1 cellular context compared by ENCODE assay signal in genomic region chr6:169751242-169752073, GRCh38.
A peak's percentile ranks its signal among the peaks of the same experiment; 100 is the strongest.
TF ChIP-seq lines count a peak whose summit lies in the region.

Gene DYNLT2 (minus strand): TSS chr6:169751572. CDS start chr6:169751458, 114 bp downstream.
Gene ERMARD (plus strand): TSS chr6:169751622. CDS start chr6:169751658, 36 bp downstream.

TF ChIP-seq in GM12878, 131 proteins besides CTCF, POLR2A, EP300 and RAD21 (continued from another document and continues in another):
- TF ChIP-seq ATF2 (IDR thresholded peaks at IDR 0.05; ENCODE audit: low read length) = no peak
- peak; percentile 99 for TF ChIP-seq CREM (IDR thresholded peaks at IDR 0.05; ENCODE audit: low read depth)
- 0 out of 2 replicates have a peak, but pooled peaks have one; percentile 88 for TF ChIP-seq RB1 (IDR thresholded peaks at IDR 0.05; ENCODE audit: borderline replicate concordance)
- TF ChIP-seq BMI1 (IDR thresholded peaks at IDR 0.05; ENCODE audit: borderline replicate concordance) = no peak
- no peak for TF ChIP-seq STAT3 (IDR thresholded peaks at IDR 0.05; ENCODE audit: low read depth, low read length)
- no peak for TF ChIP-seq CHD4 (IDR thresholded peaks at IDR 0.05)
- TF ChIP-seq CHD2 (IDR thresholded peaks at IDR 0.05; ENCODE audit: borderline replicate concordance, low read depth, low read length) = peak; percentile 92
- TF ChIP-seq ATF3 (IDR thresholded peaks at IDR 0.05; ENCODE audit: borderline replicate concordance, extremely low read depth, low read depth, low read length) = peak; percentile 84; the same call in 1 of the 2 replicates
- TF ChIP-seq PAX8 (IDR thresholded peaks at IDR 0.05) = no peak
- TF ChIP-seq POLR2AphosphoS5 (IDR thresholded peaks at IDR 0.05; ENCODE audit: low read length) = peak; percentile 89
- peak; percentile 3 to 86; a peak in 2 of 4 replicates for TF ChIP-seq BHLHE40 (IDR thresholded peaks at IDR 0.05; ENCODE audit: borderline replicate concordance in 1 of 2, low read depth in 2 of 2, low read length in 1 of 2)
- no peak for TF ChIP-seq SREBF2 (IDR thresholded peaks at IDR 0.05; ENCODE audit: low read length)
- peak; percentile 84 for TF ChIP-seq ZBTB40 (IDR thresholded peaks at IDR 0.05; ENCODE audit: borderline replicate concordance)
- TF ChIP-seq USF1 (IDR thresholded peaks at IDR 0.05; ENCODE audit: borderline replicate concordance, extremely low read length, insufficient read depth, low read depth, low read length) = no peak
- TF ChIP-seq NFYA (IDR thresholded peaks at IDR 0.05; ENCODE audit: borderline replicate concordance, low read depth, low read length) = no peak
- peak; percentile 35; the same call in 1 of the 2 replicates for TF ChIP-seq E2F4 (IDR thresholded peaks at IDR 0.05; ENCODE audit: low read depth, low read length)
- TF ChIP-seq EGR1 (IDR thresholded peaks at IDR 0.05; ENCODE audit: borderline replicate concordance in 1 of 2, low read depth in 2 of 2, low read length in 2 of 2) = peak in 1 of 2 experiments; percentile 80; a peak in 2 of 3 replicates
- TF ChIP-seq SPI1 (IDR thresholded peaks at IDR 0.05; ENCODE audit: borderline replicate concordance, insufficient read depth, low read depth, low read length) = peak; percentile 77; the same call in 1 of the 2 replicates
- no peak for TF ChIP-seq IRF4 (IDR thresholded peaks at IDR 0.05; ENCODE audit: low read depth, low read length)
- TF ChIP-seq IKZF1 (conservative IDR thresholded peaks at IDR 0.05) = peak; percentile 94
- TF ChIP-seq SKIL (IDR thresholded peaks at IDR 0.05; ENCODE audit: low read depth, poor library complexity, severe bottlenecking) = no peak
- peak; percentile 97 for TF ChIP-seq PML (IDR thresholded peaks at IDR 0.05; ENCODE audit: low read length)
- 0 out of 2 replicates have a peak, but pooled peaks have one; percentile 7 for TF ChIP-seq MEF2A (IDR thresholded peaks at IDR 0.05; ENCODE audit: insufficient read depth, low read depth, low read length)
- peak; percentile 65 for TF ChIP-seq SIX5 (IDR thresholded peaks at IDR 0.05; ENCODE audit: low read depth, low read length, severe bottlenecking)
- TF ChIP-seq MTA3 (IDR thresholded peaks at IDR 0.05; ENCODE audit: borderline replicate concordance, low read length) = no peak
- TF ChIP-seq RCOR1 (conservative IDR thresholded peaks at IDR 0.05; ENCODE audit: low read depth, low read length) = no peak
- no peak for TF ChIP-seq ZZZ3 (IDR thresholded peaks at IDR 0.05; ENCODE audit: control insufficient read depth, insufficient read length, low read depth)
- TF ChIP-seq FOS (IDR thresholded peaks at IDR 0.05; ENCODE audit: borderline replicate concordance, extremely low read depth, insufficient read length) = no peak
- TF ChIP-seq IKZF2 (IDR thresholded peaks at IDR 0.05) = no peak
- TF ChIP-seq NBN (IDR thresholded peaks at IDR 0.05) = peak; percentile 76; the same call in 1 of the 2 replicates
- no peak for TF ChIP-seq NR2C2 (IDR thresholded peaks at IDR 0.05; ENCODE audit: borderline replicate concordance, control insufficient read depth, insufficient read length, low read depth)
- peak; percentile 93 for TF ChIP-seq YY1 (IDR thresholded peaks at IDR 0.05; ENCODE audit: low read depth, low read length)
- TF ChIP-seq CBX3 (IDR thresholded peaks at IDR 0.05; ENCODE audit: borderline replicate concordance, low read depth) = no peak
- TF ChIP-seq SMC3 (IDR thresholded peaks at IDR 0.05; ENCODE audit: borderline replicate concordance, low read length) = no peak
- TF ChIP-seq ZNF622 (IDR thresholded peaks at IDR 0.05) = no peak
- TF ChIP-seq NRF1 (conservative IDR thresholded peaks at IDR 0.05; ENCODE audit: low read depth, low read length) = no peak
- TF ChIP-seq ETV6 (conservative IDR thresholded peaks at IDR 0.05 in 1 of 2, IDR thresholded peaks at IDR 0.05 in 1 of 2; ENCODE audit: borderline replicate concordance in 1 of 2, low read depth in 1 of 2) = 0 out of 4 replicates have a peak, but pooled peaks of 1 of the 2 experiments have one; percentile 60
- TF ChIP-seq EZH2 (IDR thresholded peaks at IDR 0.05; ENCODE audit: borderline replicate concordance, control insufficient read depth, low read depth, low read length) = no peak
- peak; percentile 92 for TF ChIP-seq SIN3A (IDR thresholded peaks at IDR 0.05; ENCODE audit: low read depth, low read length)
- TF ChIP-seq BACH1 (IDR thresholded peaks at IDR 0.05; ENCODE audit: borderline replicate concordance) = peak; percentile 72
- TF ChIP-seq SUPT20H (IDR thresholded peaks at IDR 0.05; ENCODE audit: borderline replicate concordance, control insufficient read depth, low read depth, low read length) = no peak
- peak; percentile 55 for TF ChIP-seq SP1 (IDR thresholded peaks at IDR 0.05; ENCODE audit: low read depth, low read length)
- TF ChIP-seq NR2C1 (IDR thresholded peaks at IDR 0.05) = peak; percentile 60; the same call in 1 of the 2 replicates
- TF ChIP-seq JUNB (IDR thresholded peaks at IDR 0.05) = no peak
- no peak for TF ChIP-seq NFXL1 (IDR thresholded peaks at IDR 0.05; ENCODE audit: borderline replicate concordance)
- no peak for TF ChIP-seq ZNF384 (IDR thresholded peaks at IDR 0.05; ENCODE audit: borderline replicate concordance, low read depth, low read length)
- peak; percentile 66 for TF ChIP-seq RELB (IDR thresholded peaks at IDR 0.05; ENCODE audit: low read depth)
- no peak for TF ChIP-seq CEBPB (IDR thresholded peaks at IDR 0.05; ENCODE audit: borderline replicate concordance in 1 of 2, low read depth in 2 of 2, low read length in 2 of 2)
- TF ChIP-seq CEBPZ (IDR thresholded peaks at IDR 0.05; ENCODE audit: low read depth, low read length) = no peak
- no peak for TF ChIP-seq ZSCAN29 (IDR thresholded peaks at IDR 0.05)
